In genomic region chr12:124758266-124759200, GRCh38 we compare ENCODE assay signal across 16 cellular contexts.
DNase-seq lines count a peak whose midpoint lies in the region; TF ChIP-seq lines count a peak whose summit lies in the region.
"Had no signal": no experiment of that assay in that cellular context is flagged by ENCODE, and none has a peak within 500 bp of the region (broad histone marks: within the 10 kb centered on the region; RNA-seq: fewer than 3 reads in every experiment).

No MANE protein-coding gene starts in this region.

- TF ChIP-seq POLR2A in spleen (IDR thresholded peaks at IDR 0.05): no peak

- no peaks in the 10 kb centered on the region for H3K36me3 Mint-ChIP-seq in activated T-helper 1 cell treated with anti-CD3 and anti-CD28 coated beads, Interleukin-12 subunit alpha, Interleukin-12 subunit beta, Interleukin-2, Interleukin-4 antibody, amounts not matched to agents 30 ng/mL and 10 ng/mL and 1 ng/mL, durations not matched to agents 14 hours and 24 hours and 36 hours (ENCODE audit: low read depth)
- H3K36me3 Mint-ChIP-seq: T-cell had no signal

- peaks cover 0 to 11% (median 0%) of the 10 kb centered on the region in 8 donors for H3K9me3 ChIP-seq in spleen
- H3K9me3 ChIP-seq: MG63, psoas muscle, uterus had no signal

- H3K4me1 ChIP-seq in spleen: peaks cover 15 to 78% (median 39%) of the 10 kb centered on the region in 6 donors

- H3K4me3 Mint-ChIP-seq in activated T-helper 1 cell treated with anti-CD3 and anti-CD28 coated beads, Interleukin-12 subunit alpha, Interleukin-12 subunit beta, Interleukin-2, Interleukin-4 antibody, amounts not matched to agents 30 ng/mL and 10 ng/mL and 1 ng/mL, durations not matched to agents 14 hours and 24 hours and 36 hours: no peak overlapping the region
- H3K4me3 Mint-ChIP-seq: T-cell had no signal

- H3K4me1 Mint-ChIP-seq in activated T-helper 1 cell treated with anti-CD3 and anti-CD28 coated beads, Interleukin-12 subunit alpha, Interleukin-12 subunit beta, Interleukin-2, Interleukin-4 antibody, amounts not matched to agents 30 ng/mL and 10 ng/mL and 1 ng/mL, durations not matched to agents 14 hours and 24 hours and 36 hours (ENCODE audit: low read depth): peaks cover 33% of the 10 kb centered on the region

- H3K9me3 Mint-ChIP-seq in activated T-helper 1 cell treated with anti-CD3 and anti-CD28 coated beads, Interleukin-12 subunit alpha, Interleukin-12 subunit beta, Interleukin-2, Interleukin-4 antibody, amounts not matched to agents 30 ng/mL and 10 ng/mL and 1 ng/mL, durations not matched to agents 14 hours and 24 hours and 36 hours: peaks cover 36% of the 10 kb centered on the region
- H3K9me3 Mint-ChIP-seq: T-cell had no signal

- WGBS in spleen, 5 donors: 74 to 81% (median 80%) methylated on average over 23 to 32 of the region's 32 CpGs

- intact Hi-C loops in activated T-helper 1 cell treated with anti-CD3 and anti-CD28 coated beads, Interleukin-12 subunit alpha, Interleukin-12 subunit beta, Interleukin-2, Interleukin-4 antibody, amounts not matched to agents 30 ng/mL and 10 ng/mL and 1 ng/mL, durations not matched to agents 14 hours and 24 hours and 36 hours (cut with micrococcal nuclease): no loop called here
- intact Hi-C loops in spleen (cut with DNase I; ENCODE audit: low total_unique reads): no loop called here

- TF ChIP-seq CTCF in epithelial cell of proximal tubule (conservative IDR thresholded peaks at IDR 0.05; ENCODE audit: low read depth, low read length) (peak; percentile 2), spleen (IDR thresholded peaks at IDR 0.05 in 8 of 11, conservative IDR thresholded peaks at IDR 0.05 in 3 of 11) (no peak)

- H3K27me3 ChIP-seq in spleen (replicated peaks in 1 of 7): peaks cover 0 to 21% (median 0%) of the 10 kb centered on the region in 7 donors
- H3K27me3 ChIP-seq: MG63, uterus had no signal

- peaks cover 9% of the 10 kb centered on the region for H3K27me3 Mint-ChIP-seq in activated T-helper 1 cell treated with anti-CD3 and anti-CD28 coated beads, Interleukin-12 subunit alpha, Interleukin-12 subunit beta, Interleukin-2, Interleukin-4 antibody, amounts not matched to agents 30 ng/mL and 10 ng/mL and 1 ng/mL, durations not matched to agents 14 hours and 24 hours and 36 hours (ENCODE audit: insufficient read depth)

- DNase-seq in COLO668 (lab: John Stamatoyannopoulos, UW; ENCODE audit: unreplicated experiment): peak; percentile 72
- peak; percentile 92 for DNase-seq in NCI-H1694 (lab: John Stamatoyannopoulos, UW)
- peak; percentile 99 for DNase-seq in NCI-H69 (lab: John Stamatoyannopoulos, UW)
- no peak for DNase-seq in epithelial cell of proximal tubule (ENCODE audit: low read depth)
- no peak for DNase-seq in activated T-helper 1 cell treated with anti-CD3 and anti-CD28 coated beads, Interleukin-12 subunit alpha, Interleukin-12 subunit beta, Interleukin-2, Interleukin-4 antibody, amounts not matched to agents 30 ng/mL and 10 ng/mL and 1 ng/mL, durations not matched to agents 14 hours and 24 hours and 36 hours (ENCODE audit: low spot score)
- no peak for DNase-seq in spleen
- DNase-seq in activated CD4-positive, alpha-beta T cell treated with anti-CD3 and anti-CD28 coated beads for 48 hours: no peak
- no peak for DNase-seq in activated effector memory CD4-positive, alpha-beta T cell treated with anti-CD3 and anti-CD28 coated beads, Interleukin-2, amount 50 U/mL, for 16 hours
- DNase-seq: activated CD4-positive, CD25-positive, alpha-beta regulatory T cell treated with anti-CD3 and anti-CD28 coated beads, Interleukin-2, amount 50 U/mL, for 72 hours; GM23248; MG63; PC-3; psoas muscle; stimulated activated CD4-positive, alpha-beta T cell treated with anti-CD3 and anti-CD28 coated beads, Interleukin-1b, Interleukin-23, amount 100 ng/mL, for 48 hours; T-cell; uterus had no signal

- peak overlapping the region in 2 of 8 donors; percentile 7 to 84 for H3K27ac ChIP-seq in spleen
- H3K27ac ChIP-seq: GM23248, psoas muscle, uterus had no signal

- H3K27ac Mint-ChIP-seq in activated T-helper 1 cell treated with anti-CD3 and anti-CD28 coated beads, Interleukin-12 subunit alpha, Interleukin-12 subunit beta, Interleukin-2, Interleukin-4 antibody, amounts not matched to agents 30 ng/mL and 10 ng/mL and 1 ng/mL, durations not matched to agents 14 hours and 24 hours and 36 hours: no peak overlapping the region
- H3K27ac Mint-ChIP-seq: T-cell had no signal

- H3K36me3 ChIP-seq in spleen: no peaks in the 10 kb centered on the region
- H3K36me3 ChIP-seq: MG63, uterus had no signal

- no peak overlapping the region for H3K4me3 ChIP-seq in epithelial cell of proximal tubule (ENCODE audit: low read depth, low read length)
- H3K4me3 ChIP-seq in spleen: no peak overlapping the region
- H3K4me3 ChIP-seq: GM23248, MG63, psoas muscle, uterus had no signal

Comparison
In these comparisons a context has a peak if more than half of its experiments do, and no peak if none do; other contexts are left out.
1. DNase-seq: peak in COLO668 (single experiment), NCI-H1694 (single experiment) and NCI-H69 (single experiment); none in epithelial cell of proximal tubule (single experiment), activated T-helper 1 cell treated with anti-CD3 and anti-CD28 coated beads, Interleukin-12 subunit alpha, Interleukin-12 subunit beta, Interleukin-2, Interleukin-4 antibody, amounts not matched to agents 30 ng/mL and 10 ng/mL and 1 ng/mL, durations not matched to agents 14 hours and 24 hours and 36 hours (single experiment), spleen (single experiment), activated CD4-positive, alpha-beta T cell treated with anti-CD3 and anti-CD28 coated beads for 48 hours (single experiment) and activated effector memory CD4-positive, alpha-beta T cell treated with anti-CD3 and anti-CD28 coated beads, Interleukin-2, amount 50 U/mL, for 16 hours (single experiment).